In genomic region chr11:102332611-102332994, GRCh38 we compare ENCODE assay signal across 18 cellular contexts. TPM values are rescaled to one million over a fixed set of nuclear protein-coding genes. Genes with fewer than 3 reads are reported as not detected.
DNase-seq lines count a peak whose midpoint lies in the region; ATAC-seq, FAIRE-seq and TF ChIP-seq lines count a peak whose summit lies in the region.
"Had no signal": no experiment of that assay in that cellular context is flagged by ENCODE, and none has a peak within 500 bp of the region (broad histone marks: within the 10 kb centered on the region; RNA-seq: fewer than 3 reads in every experiment).

No MANE protein-coding gene starts in this region.

- 97% methylated on average over 1 of the region's 1 CpG; no CpG with 5 or more reads in 1 of the 2 experiments for WGBS in H1 (ENCODE audit: extremely low coverage in 1 of 2, insufficient coverage in 1 of 2, insufficient read length in 1 of 2, insufficient replicate concordance in 2 of 2, low coverage in 1 of 2, low lambda C conversion rate in 2 of 2, missing lambda C conversion rate in 1 of 2), 2 experiments
- WGBS in small intestine, 3 donors = 57 to 63% (median 61%) methylated on average over 1 of the region's 1 CpG

- no peak overlapping the region for H2BK120ac ChIP-seq in H1 (replicated peaks; ENCODE audit: low read depth, low read length)

- no peak overlapping the region for H3K4me3 Mint-ChIP-seq in activated CD4-positive, alpha-beta T cell treated with anti-CD3 and anti-CD28 coated beads for 36 hours
- H3K4me3 Mint-ChIP-seq in activated CD4-positive, alpha-beta T cell treated with anti-CD3 and anti-CD28 coated beads, Interleukin-2, amount 10 ng/mL, durations not matched to agents 24 days and 14 days = no peak overlapping the region
- H3K4me3 Mint-ChIP-seq: neural progenitor cell had no signal

- H3K27ac Mint-ChIP-seq in activated CD4-positive, alpha-beta T cell treated with anti-CD3 and anti-CD28 coated beads for 36 hours = peak overlapping the region; percentile 6
- no peak overlapping the region for H3K27ac Mint-ChIP-seq in activated CD4-positive, alpha-beta T cell treated with anti-CD3 and anti-CD28 coated beads, Interleukin-2, amount 10 ng/mL, durations not matched to agents 24 days and 14 days
- H3K27ac Mint-ChIP-seq: neural progenitor cell had no signal

- H3K79me2 ChIP-seq in H1 (ENCODE audit: control insufficient read depth in 1 of 2, insufficient read depth in 2 of 2, low read length in 2 of 2) = no peaks in the 10 kb centered on the region

- H3K9ac ChIP-seq in H1 (replicated peaks in 1 of 4; ENCODE audit: extremely low read depth in 1 of 4, low read depth in 3 of 4, low read length in 3 of 4) = no peak overlapping the region
- H3K9ac ChIP-seq: neural progenitor cell had no signal

- no peak overlapping the region for H3K4ac ChIP-seq in H1 (replicated peaks; ENCODE audit: insufficient read length, low read depth, low read length)

- no peak for TF ChIP-seq RAD21 in H1 (IDR thresholded peaks at IDR 0.05 in 1 of 2, conservative IDR thresholded peaks at IDR 0.05 in 1 of 2; ENCODE audit: low read depth in 2 of 2, low read length in 2 of 2)

- no peak overlapping the region for H2BK12ac ChIP-seq in H1 (ENCODE audit: low read depth, low read length)

- FAIRE-seq in H1 (lab: Jason Lieb, UNC) (no peak), small intestine (lab: Jason Lieb, UNC) (no peak)
- FAIRE-seq: A549 had no signal

- no peak overlapping the region for H4K5ac ChIP-seq in H1 (ENCODE audit: insufficient read length, low read depth, low read length)

- H3K36me3 ChIP-seq in H1 (ENCODE audit: control insufficient read depth in 2 of 4, insufficient read depth in 4 of 4, low read length in 3 of 4) = no peaks in the 10 kb centered on the region
- H3K36me3 ChIP-seq in small intestine (ENCODE audit: control insufficient read depth in 2 of 2, insufficient read depth in 2 of 2, low read length in 2 of 2) = peaks cover 14% of the 10 kb centered on the region in 2 donors
- H3K36me3 ChIP-seq: cardiac muscle cell, neural progenitor cell had no signal

- no peak overlapping the region for H3K4me2 ChIP-seq in H1 (ENCODE audit: insufficient read depth in 1 of 2, low read depth in 2 of 2, low read length in 2 of 2)
- H3K4me2 ChIP-seq: A549, neural progenitor cell had no signal

- no peaks in the 10 kb centered on the region for H3K27me3 Mint-ChIP-seq in activated CD4-positive, alpha-beta T cell treated with anti-CD3 and anti-CD28 coated beads for 36 hours
- H3K27me3 Mint-ChIP-seq in activated CD4-positive, alpha-beta T cell treated with anti-CD3 and anti-CD28 coated beads, Interleukin-2, amount 10 ng/mL, durations not matched to agents 24 days and 14 days = no peaks in the 10 kb centered on the region

- no peaks in the 10 kb centered on the region for H3K9me3 Mint-ChIP-seq in activated CD4-positive, alpha-beta T cell treated with anti-CD3 and anti-CD28 coated beads for 36 hours (ENCODE audit: low read depth)
- H3K9me3 Mint-ChIP-seq in activated CD4-positive, alpha-beta T cell treated with anti-CD3 and anti-CD28 coated beads, Interleukin-2, amount 10 ng/mL, durations not matched to agents 24 days and 14 days = no peaks in the 10 kb centered on the region
- H3K9me3 Mint-ChIP-seq: neural progenitor cell had no signal

- H2BK20ac ChIP-seq in H1 (ENCODE audit: low read length) = no peak overlapping the region

- no peaks in the 10 kb centered on the region for H4K20me1 ChIP-seq in H1 (replicated peaks in 1 of 2; ENCODE audit: control insufficient read depth in 1 of 2, insufficient read depth in 2 of 2, low read length in 2 of 2)

- H3K18ac ChIP-seq in H1 (ENCODE audit: extremely low read depth, low read length) = no peak overlapping the region

- CTCF ChIA-PET in activated CD4-positive, alpha-beta T cell treated with anti-CD3 and anti-CD28 coated beads for 36 hours (lab: Charles Lee) = interaction anchor here (1.4 to 2.5 kb wide), 2 partner anchors 43 to 46 kb away, joined by 4 to 11 read pairs; no protein-coding TSS in a partner anchor
- CTCF ChIA-PET in H1 (lab: Charles Lee; ENCODE audit: partially characterized antibody) = interaction anchor here (1.2 kb wide), 1 partner anchor 9 kb away, joined by 7 read pairs; no protein-coding TSS in a partner anchor

- no peak for TF ChIP-seq EP300 in H1 (IDR thresholded peaks at IDR 0.05; ENCODE audit: borderline replicate concordance in 1 of 2, low read depth in 2 of 2, low read length in 2 of 2)

- ATAC-seq in activated CD4-positive, alpha-beta T cell treated with anti-CD3 and anti-CD28 coated beads for 36 hours = peak; percentile 63
- ATAC-seq: A549 had no signal

- H3K23ac ChIP-seq in H1 (ENCODE audit: insufficient read length) = no peak overlapping the region

- no peak overlapping the region for H3K56ac ChIP-seq in H1 (replicated peaks; ENCODE audit: insufficient read length, low read depth, low read length)

- H3K27me3 ChIP-seq in H1 (replicated peaks in 1 of 4; ENCODE audit: control insufficient read depth in 3 of 4, extremely low read depth in 1 of 4, insufficient read depth in 3 of 4, low read length in 3 of 4) (no peaks in the 10 kb centered on the region), small intestine (ENCODE audit: control insufficient read depth in 2 of 2, insufficient read depth in 2 of 2, low read length in 2 of 2) (no peaks in the 10 kb centered on the region)
- H3K27me3 ChIP-seq: cardiac muscle cell, esophagus muscularis mucosa, neural progenitor cell had no signal

- TF ChIP-seq CTCF in H1 (IDR thresholded peaks at IDR 0.05; ENCODE audit: control extremely low read depth in 1 of 3, insufficient read depth in 1 of 3, low read depth in 1 of 3, low read length in 3 of 3) = no peak

- no peak overlapping the region for H2AK5ac ChIP-seq in H1 (ENCODE audit: low read depth, low read length)

- H3K9me3 ChIP-seq in H1 (ENCODE audit: insufficient read depth in 2 of 2, low read depth in 1 of 2, low read length in 1 of 2) (no peaks in the 10 kb centered on the region), small intestine (ENCODE audit: control insufficient read depth, low read depth) (no peaks in the 10 kb centered on the region)
- H3K9me3 ChIP-seq: A549, esophagus muscularis mucosa had no signal

- H3K36me3 Mint-ChIP-seq in activated CD4-positive, alpha-beta T cell treated with anti-CD3 and anti-CD28 coated beads for 36 hours (ENCODE audit: low read depth) = peaks cover 47% of the 10 kb centered on the region
- H3K36me3 Mint-ChIP-seq in activated CD4-positive, alpha-beta T cell treated with anti-CD3 and anti-CD28 coated beads, Interleukin-2, amount 10 ng/mL, durations not matched to agents 24 days and 14 days (ENCODE audit: low read depth) = peaks cover 65% of the 10 kb centered on the region
- H3K36me3 Mint-ChIP-seq: neural progenitor cell had no signal

- no peak overlapping the region for H2BK15ac ChIP-seq in H1 (ENCODE audit: low read length)

- no peak overlapping the region for H3K4me3 ChIP-seq in H1 (ENCODE audit: extremely low read depth in 1 of 4, insufficient read depth in 2 of 4, low read depth in 3 of 4, low read length in 4 of 4)
- H3K4me3 ChIP-seq in small intestine (ENCODE audit: low read depth in 1 of 2, low read length in 2 of 2) = no peak overlapping the region
- H3K4me3 ChIP-seq: A549, cardiac muscle cell, esophagus muscularis mucosa, neural progenitor cell had no signal

- POLR2A ChIA-PET in activated CD4-positive, alpha-beta T cell treated with anti-CD3 and anti-CD28 coated beads for 36 hours (lab: Charles Lee) = no interaction called here
- POLR2A ChIA-PET in H1 (lab: Charles Lee; ENCODE audit: partially characterized antibody) = interaction anchor here (1.0 kb wide), 1 partner anchor 17 kb away, joined by 3 read pairs; no protein-coding TSS in a partner anchor

- no peaks in the 10 kb centered on the region for H3K23me2 ChIP-seq in H1 (ENCODE audit: low read depth, low read length)

- no peaks in the 10 kb centered on the region for H3K79me1 ChIP-seq in H1 (ENCODE audit: low read depth, low read length)

- peaks cover 11% of the 10 kb centered on the region for H3K4me1 Mint-ChIP-seq in activated CD4-positive, alpha-beta T cell treated with anti-CD3 and anti-CD28 coated beads for 36 hours
- peaks cover 18% of the 10 kb centered on the region for H3K4me1 Mint-ChIP-seq in activated CD4-positive, alpha-beta T cell treated with anti-CD3 and anti-CD28 coated beads, Interleukin-2, amount 10 ng/mL, durations not matched to agents 24 days and 14 days
- H3K4me1 Mint-ChIP-seq: neural progenitor cell had no signal

- no peak overlapping the region for H4K8ac ChIP-seq in H1 (ENCODE audit: extremely low read depth, insufficient read depth, low read length)

- no peak overlapping the region for H4K91ac ChIP-seq in H1 (replicated peaks; ENCODE audit: insufficient read length, low read length)

- no peak for DNase-seq in activated CD4-positive, alpha-beta T cell treated with anti-CD3 and anti-CD28 coated beads for 36 hours
- DNase-seq in activated CD4-positive, alpha-beta T cell treated with anti-CD3 and anti-CD28 coated beads, Interleukin-2, amount 10 ng/mL, durations not matched to agents 24 days and 14 days = no peak
- DNase-seq in MV-4-11 (lab: John Stamatoyannopoulos, UW) = peak; percentile 4
- DNase-seq in H1 (ENCODE audit: low read depth in 1 of 2, low spot score in 2 of 2) = no peak
- peak; percentile 58 for DNase-seq in small intestine
- DNase-seq in COLO668 (lab: John Stamatoyannopoulos, UW; ENCODE audit: unreplicated experiment) = no peak
- no peak for DNase-seq in stimulated activated CD4-positive, alpha-beta T cell treated with anti-CD3 and anti-CD28 coated beads, Interleukin-4, amount 100 ng/mL, for 4 hours
- no peak for DNase-seq in NCI-H1092 treated with DMSO at 0.1 percent for 48 hours (lab: John Stamatoyannopoulos, UW)
- DNase-seq: activated CD4-positive, CD25-positive, alpha-beta regulatory T cell treated with anti-CD3 and anti-CD28 coated beads, Interleukin-2, amount 50 U/mL, for 72 hours; activated CD8-positive, alpha-beta memory T cell treated with anti-CD3 and anti-CD28 coated beads, Interleukin-2, amount 50 U/mL, for 4 hours; C1 segment of cervical spinal cord; head of caudate nucleus; NCI-H2081 treated with DMSO at 0.1 percent for 48 hours; NCI-H524 had no signal

- no peak for TF ChIP-seq POLR2A in H1 (IDR thresholded peaks at IDR 0.05; ENCODE audit: control extremely low read depth in 1 of 2, low read depth in 2 of 2, low read length in 2 of 2)

- no peak overlapping the region for H3K14ac ChIP-seq in H1 (ENCODE audit: insufficient read length)

- no peaks in the 10 kb centered on the region for H3K4me1 ChIP-seq in H1 (replicated peaks in 1 of 4; ENCODE audit: control insufficient read depth in 3 of 4, insufficient read depth in 4 of 4, low read length in 3 of 4)
- no peaks in the 10 kb centered on the region for H3K4me1 ChIP-seq in small intestine (ENCODE audit: control insufficient read depth in 2 of 2, insufficient read depth in 1 of 2, low read depth in 1 of 2, low read length in 1 of 2)
- H3K4me1 ChIP-seq: A549, esophagus muscularis mucosa, neural progenitor cell had no signal

- 0 out of 2 replicates have a peak overlapping the region, but pooled peaks have one; percentile 43 for H2AFZ ChIP-seq in H1 (ENCODE audit: low read length)
- H2AFZ ChIP-seq: neural progenitor cell had no signal

- H3K27ac ChIP-seq in H1 (ENCODE audit: low read depth, low read length) (no peak overlapping the region), small intestine (ENCODE audit: low read depth in 1 of 2, low read length in 1 of 2) (no peak overlapping the region)
- H3K27ac ChIP-seq: A549, cardiac muscle cell, esophagus muscularis mucosa, neural progenitor cell had no signal

- H2BK5ac ChIP-seq in H1 (ENCODE audit: low read depth, low read length) = no peak overlapping the region

- intact Hi-C loops in activated CD4-positive, alpha-beta T cell treated with anti-CD3 and anti-CD28 coated beads for 36 hours (cut with DNase I, micrococcal nuclease) = no loop called here
- intact Hi-C loops in activated CD4-positive, alpha-beta T cell treated with anti-CD3 and anti-CD28 coated beads, Interleukin-2, amount 10 ng/mL, durations not matched to agents 24 days and 14 days (cut with micrococcal nuclease) = no loop called here

RNA-seq across cellular contexts. Expression of gene BIRC2, which starts 14.4 kb away (rescaled TPM):
- total RNA-seq in activated CD4-positive, alpha-beta T cell treated with anti-CD3 and anti-CD28 coated beads for 36 hours = 10 to 100 TPM; 33.0 to 48.8 TPM
- total RNA-seq in activated CD4-positive, alpha-beta T cell treated with anti-CD3 and anti-CD28 coated beads, Interleukin-2, amount 10 ng/mL, durations not matched to agents 24 days and 14 days = 27.8 and 30.8 TPM in 2 replicates
- 22.3 and 24.7 TPM in 2 replicates for total RNA-seq in H1 (2021; fragmentation: NEBNext Ultra II Directional; extraction: Animal tissue kit (Norgen Biotek cat#: 25700))
- polyA plus RNA-seq in H1 (2011; rRNA removed) (12.4 and 18.4 TPM in 2 replicates), small intestine (10 to 100 TPM; 22.1 to 38.5 (median 28.9) TPM)
- 16.2 TPM for polyA plus RNA-seq in H1 (2011; cell fraction: cytosol; rRNA removed)
- 12.5 TPM for polyA plus RNA-seq in H1 (2011; cell fraction: nucleus; rRNA removed)
- 12.4 to 23.2 TPM (median 15.9 TPM) in 4 replicates for polyA plus RNA-seq in H1 (2012, experiment 1 of 2)
- polyA plus RNA-seq in H1 (2012, experiment 2 of 2) = 0.76 TPM
- polyA plus RNA-seq in H1 (2013, experiment 1 of 2) = 17.7 TPM
- polyA plus RNA-seq in H1 (2013, experiment 2 of 2) = 17.6 TPM
- polyA minus RNA-seq in H1 (2011; rRNA and poly(A)+ RNA removed) = 24.9 and 44.4 TPM in 2 replicates
- polyA minus RNA-seq in H1 (2011; cell fraction: cytosol; rRNA and poly(A)+ RNA removed) = 8.4 TPM
- 45.5 TPM for polyA minus RNA-seq in H1 (2011; cell fraction: nucleus; rRNA and poly(A)+ RNA removed)

RNA-seq across cellular contexts. Expression of gene BIRC3, which starts 15.3 kb away (rescaled TPM):
- 100 to 1,000 TPM in 1 of 2 experiments, 10 to 100 TPM in 1; 99.2 to 109 TPM for total RNA-seq in activated CD4-positive, alpha-beta T cell treated with anti-CD3 and anti-CD28 coated beads for 36 hours
- 100 and 102 TPM in 2 replicates for total RNA-seq in activated CD4-positive, alpha-beta T cell treated with anti-CD3 and anti-CD28 coated beads, Interleukin-2, amount 10 ng/mL, durations not matched to agents 24 days and 14 days
- total RNA-seq in H1 (2021; fragmentation: NEBNext Ultra II Directional; extraction: Animal tissue kit (Norgen Biotek cat#: 25700)) = 0.15 and 0.20 TPM in 2 replicates
- polyA plus RNA-seq in H1 (2011; rRNA removed) = 0.02 and 0.08 TPM in 2 replicates
- 0.08 TPM for polyA plus RNA-seq in H1 (2011; cell fraction: cytosol; rRNA removed)
- polyA plus RNA-seq in H1 (2011; cell fraction: nucleus; rRNA removed) = 0.06 TPM
- polyA plus RNA-seq in H1 (2012, experiment 1 of 2) = 0.04 to 0.40 TPM (median 0.11 TPM) in 3 of 4 replicates, not detected in the other
- polyA plus RNA-seq in H1 (2012, experiment 2 of 2) = not detected
- polyA plus RNA-seq in H1 (2013, experiment 1 of 2) = 0.08 TPM
- 0.06 TPM for polyA plus RNA-seq in H1 (2013, experiment 2 of 2)
- polyA minus RNA-seq in H1 (2011; rRNA and poly(A)+ RNA removed) = 0.13 and 0.15 TPM in 2 replicates
- not detected for polyA minus RNA-seq in H1 (2011; cell fraction: cytosol; rRNA and poly(A)+ RNA removed)
- polyA minus RNA-seq in H1 (2011; cell fraction: nucleus; rRNA and poly(A)+ RNA removed) = 0.20 TPM
- 10 to 100 TPM; 25.6 to 49.0 (median 32.4) TPM for polyA plus RNA-seq in small intestine
- polyA plus RNA-seq: cardiac muscle cell had no signal

Comparison
In these comparisons a context has a peak if more than half of its experiments do, and no peak if none do; other contexts are left out.
1. DNase-seq: peak in MV-4-11 (single experiment) and small intestine (single experiment); none in activated CD4-positive, alpha-beta T cell treated with anti-CD3 and anti-CD28 coated beads for 36 hours (single experiment), activated CD4-positive, alpha-beta T cell treated with anti-CD3 and anti-CD28 coated beads, Interleukin-2, amount 10 ng/mL, durations not matched to agents 24 days and 14 days (single experiment), H1 (0 of 2), COLO668 (single experiment), stimulated activated CD4-positive, alpha-beta T cell treated with anti-CD3 and anti-CD28 coated beads, Interleukin-4, amount 100 ng/mL, for 4 hours (0 of 2) and NCI-H1092 treated with DMSO at 0.1 percent for 48 hours (single experiment).
2. RNA of gene BIRC3, which starts 15.3 kb away (total RNA-seq): 99.2 to 109 TPM in activated CD4-positive, alpha-beta T cell treated with anti-CD3 and anti-CD28 coated beads for 36 hours and 100 to 102 TPM in activated CD4-positive, alpha-beta T cell treated with anti-CD3 and anti-CD28 coated beads, Interleukin-2, amount 10 ng/mL, durations not matched to agents 24 days and 14 days; 0.15 to 0.20 TPM in H1; every median in the first group is over 10 times any median in the second.